Comparison of ENCODE assay signal across 21 cellular contexts in the genomic region with DNA sequence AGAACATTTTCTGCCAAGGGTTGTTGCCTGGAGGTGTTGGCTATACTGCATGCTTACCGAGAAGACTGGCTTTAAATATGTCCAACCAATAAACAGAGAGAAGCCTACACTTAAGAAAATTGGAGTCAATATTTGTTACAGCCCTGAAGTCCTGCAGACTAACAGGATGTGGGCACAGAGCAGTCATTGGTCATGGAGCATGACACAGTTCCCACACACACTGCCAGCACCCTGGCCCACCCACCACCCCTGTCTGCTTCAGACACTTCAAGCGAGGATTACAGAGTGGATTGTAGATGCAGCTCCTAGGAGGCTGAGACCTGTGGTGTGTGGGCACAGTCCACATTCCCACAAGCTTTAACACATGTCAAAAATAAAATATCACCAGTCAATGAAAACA. TPM values are rescaled to one million over a fixed set of nuclear protein-coding genes. Genes with fewer than 3 reads are reported as not detected.
DNase-seq lines count a peak whose midpoint lies in the region; ATAC-seq and TF ChIP-seq lines count a peak whose summit lies in the region.
"Had no signal": no experiment of that assay in that cellular context is flagged by ENCODE, and none has a peak within 500 bp of the region (broad histone marks: within the 10 kb centered on the region; RNA-seq: fewer than 3 reads in every experiment).

No MANE protein-coding gene starts in this region.

- POLR2A ChIA-PET in activated CD4-positive, alpha-beta T cell treated with anti-CD3 and anti-CD28 coated beads for 36 hours (lab: Charles Lee) = no interaction called here

- H3K4me1 Mint-ChIP-seq in activated CD4-positive, alpha-beta T cell treated with anti-CD3 and anti-CD28 coated beads for 36 hours = peaks cover 17% of the 10 kb centered on the region
- peaks cover 9% of the 10 kb centered on the region for H3K4me1 Mint-ChIP-seq in activated T-helper 2 cell treated with anti-CD3 and anti-CD28 coated beads, Interferon-gamma antibody, Interleukin-2, Interleukin-4, amounts not matched to agents 10 μg/mL and 5 μg/mL and 100 μg/mL, durations not matched to agents 14 hours and 24 hours and 36 hours (ENCODE audit: low read depth)

- H3K27ac Mint-ChIP-seq in activated CD4-positive, alpha-beta T cell treated with anti-CD3 and anti-CD28 coated beads for 36 hours = no peak overlapping the region
- H3K27ac Mint-ChIP-seq in activated T-helper 2 cell treated with anti-CD3 and anti-CD28 coated beads, Interferon-gamma antibody, Interleukin-2, Interleukin-4, amounts not matched to agents 10 μg/mL and 5 μg/mL and 100 μg/mL, durations not matched to agents 14 hours and 24 hours and 36 hours = no peak overlapping the region
- H3K27ac Mint-ChIP-seq: dendritic cell treated with granulocyte-macrophage colony-stimulating factor and Interleukin-4, amounts not matched to agents 40 ng/mL and 50 ng/mL, for 4 days; neural progenitor cell had no signal

- H3K4me1 ChIP-seq in colonic mucosa = no peaks in the 10 kb centered on the region
- H3K4me1 ChIP-seq: neural progenitor cell, Peyer's patch had no signal

- H3K27ac ChIP-seq in colonic mucosa = no peak overlapping the region
- H3K27ac ChIP-seq: neural progenitor cell, Peyer's patch had no signal

- peak; percentile 6 for DNase-seq in activated CD4-positive, alpha-beta T cell treated with anti-CD3 and anti-CD28 coated beads for 36 hours
- no peak for DNase-seq in activated CD4-positive, alpha-beta T cell treated with anti-CD3 and anti-CD28 coated beads for 4 hours
- peak; percentile 58 for DNase-seq in NCI-H69 (lab: John Stamatoyannopoulos, UW)
- peak; percentile 14 for DNase-seq in fibroblast of mammary gland (ENCODE audit: low read depth)
- no peak for DNase-seq in stimulated activated naive CD8-positive, alpha-beta T cell treated with anti-CD3 and anti-CD28 coated beads, Interleukin-15, Interleukin-2, amounts not matched to agents 100 U/mL and 50 U/mL, for 24 hours
- DNase-seq in colonic mucosa = no peak
- no peak for DNase-seq in activated T-helper 2 cell treated with anti-CD3 and anti-CD28 coated beads, Interferon-gamma antibody, Interleukin-2, Interleukin-4, amounts not matched to agents 10 μg/mL and 5 μg/mL and 100 μg/mL, durations not matched to agents 14 hours and 24 hours and 36 hours (ENCODE audit: low spot score)
- no peak for DNase-seq in activated naive CD4-positive, alpha-beta T cell treated with Interleukin-2 at 50 U/mL for 16 hours
- DNase-seq: activated naive CD4-positive, alpha-beta T cell; activated T-cell treated with anti-CD3 and anti-CD28 coated beads, Interleukin-2, amount 50 U/mL, for 4 hours; AML-193; amniotic stem cell; H7; islet precursor cell; NCI-H1105; NCI-H2107; Peyer's patch; stimulated activated CD8-positive, alpha-beta memory T cell treated with anti-CD3 and anti-CD28 coated beads, Interleukin-4, amount 100 ng/mL, for 48 hours; substantia nigra had no signal

- intact Hi-C loops in activated CD4-positive, alpha-beta T cell treated with anti-CD3 and anti-CD28 coated beads for 36 hours (cut with DNase I, micrococcal nuclease) = no loop called here
- intact Hi-C loops in colonic mucosa (cut with DNase I) = no loop called here
- intact Hi-C loops in activated T-helper 2 cell treated with anti-CD3 and anti-CD28 coated beads, Interferon-gamma antibody, Interleukin-2, Interleukin-4, amounts not matched to agents 10 μg/mL and 5 μg/mL and 100 μg/mL, durations not matched to agents 14 hours and 24 hours and 36 hours (cut with micrococcal nuclease) = no loop called here

- no peak overlapping the region for H3K4me3 Mint-ChIP-seq in activated CD4-positive, alpha-beta T cell treated with anti-CD3 and anti-CD28 coated beads for 36 hours
- no peak overlapping the region for H3K4me3 Mint-ChIP-seq in activated T-helper 2 cell treated with anti-CD3 and anti-CD28 coated beads, Interferon-gamma antibody, Interleukin-2, Interleukin-4, amounts not matched to agents 10 μg/mL and 5 μg/mL and 100 μg/mL, durations not matched to agents 14 hours and 24 hours and 36 hours (ENCODE audit: low read depth)
- H3K4me3 Mint-ChIP-seq: activated T-cell treated with anti-CD3 and anti-CD28 coated beads, Interleukin-2, amount 50 U/mL, for 4 hours; dendritic cell treated with granulocyte-macrophage colony-stimulating factor and Interleukin-4, amounts not matched to agents 40 ng/mL and 50 ng/mL, for 4 days; neural progenitor cell had no signal

- no peak overlapping the region for H3K9ac ChIP-seq in colonic mucosa (ENCODE audit: low read depth in 2 of 2, low read length in 2 of 2)
- H3K9ac ChIP-seq: neural progenitor cell had no signal

- H3K9me3 ChIP-seq in colonic mucosa = no peaks in the 10 kb centered on the region
- H3K9me3 ChIP-seq: Peyer's patch had no signal

- no peaks in the 10 kb centered on the region for H3K27me3 ChIP-seq in colonic mucosa
- H3K27me3 ChIP-seq: neural progenitor cell, Peyer's patch had no signal

- no peaks in the 10 kb centered on the region for H3K27me3 Mint-ChIP-seq in activated CD4-positive, alpha-beta T cell treated with anti-CD3 and anti-CD28 coated beads for 36 hours
- peaks cover 12% of the 10 kb centered on the region for H3K27me3 Mint-ChIP-seq in activated T-helper 2 cell treated with anti-CD3 and anti-CD28 coated beads, Interferon-gamma antibody, Interleukin-2, Interleukin-4, amounts not matched to agents 10 μg/mL and 5 μg/mL and 100 μg/mL, durations not matched to agents 14 hours and 24 hours and 36 hours (ENCODE audit: low read depth)

- no peaks in the 10 kb centered on the region for H3K36me3 Mint-ChIP-seq in activated CD4-positive, alpha-beta T cell treated with anti-CD3 and anti-CD28 coated beads for 36 hours (ENCODE audit: low read depth)
- H3K36me3 Mint-ChIP-seq in activated T-helper 2 cell treated with anti-CD3 and anti-CD28 coated beads, Interferon-gamma antibody, Interleukin-2, Interleukin-4, amounts not matched to agents 10 μg/mL and 5 μg/mL and 100 μg/mL, durations not matched to agents 14 hours and 24 hours and 36 hours (ENCODE audit: low read depth) = no peaks in the 10 kb centered on the region
- H3K36me3 Mint-ChIP-seq: neural progenitor cell had no signal

- H3K4me3 ChIP-seq in fibroblast of mammary gland (ENCODE audit: control insufficient read depth, low read depth, low read length) (no peak overlapping the region), colonic mucosa (no peak overlapping the region)
- H3K4me3 ChIP-seq: neural progenitor cell, Peyer's patch had no signal

- H3K36me3 ChIP-seq in colonic mucosa = no peaks in the 10 kb centered on the region
- H3K36me3 ChIP-seq: neural progenitor cell, Peyer's patch had no signal

- TF ChIP-seq CTCF in fibroblast of mammary gland (conservative IDR thresholded peaks at IDR 0.05; ENCODE audit: control insufficient read depth, insufficient read depth, low read depth, low read length) = no peak
- no peak for TF ChIP-seq CTCF in colonic mucosa (IDR thresholded peaks at IDR 0.05)

- H3K9me3 Mint-ChIP-seq in activated CD4-positive, alpha-beta T cell treated with anti-CD3 and anti-CD28 coated beads for 36 hours (ENCODE audit: low read depth) = no peaks in the 10 kb centered on the region
- no peaks in the 10 kb centered on the region for H3K9me3 Mint-ChIP-seq in activated T-helper 2 cell treated with anti-CD3 and anti-CD28 coated beads, Interferon-gamma antibody, Interleukin-2, Interleukin-4, amounts not matched to agents 10 μg/mL and 5 μg/mL and 100 μg/mL, durations not matched to agents 14 hours and 24 hours and 36 hours
- H3K9me3 Mint-ChIP-seq: activated T-cell treated with anti-CD3 and anti-CD28 coated beads, Interleukin-2, amount 50 U/mL, for 4 hours; dendritic cell treated with granulocyte-macrophage colony-stimulating factor and Interleukin-4, amounts not matched to agents 40 ng/mL and 50 ng/mL, for 4 days; neural progenitor cell had no signal

- no peak for ATAC-seq in activated CD4-positive, alpha-beta T cell treated with anti-CD3 and anti-CD28 coated beads for 36 hours
- ATAC-seq in stimulated activated naive CD8-positive, alpha-beta T cell treated with anti-CD3 and anti-CD28 coated beads, Interleukin-15, Interleukin-2, amounts not matched to agents 100 U/mL and 50 U/mL, for 24 hours = peak; percentile 14

- CTCF ChIA-PET in activated CD4-positive, alpha-beta T cell treated with anti-CD3 and anti-CD28 coated beads for 36 hours (lab: Charles Lee) = no interaction called here

RNA-seq across cellular contexts. Expression of a gene that starts 21.0 kb away (rescaled TPM):
- total RNA-seq in activated CD4-positive, alpha-beta T cell treated with anti-CD3 and anti-CD28 coated beads for 36 hours = under 1 TPM; 0.63 to 0.98 TPM
- total RNA-seq in colonic mucosa = 1 to 10 TPM; 1.6 to 2.7 TPM
- 0.25 TPM in 1 of 2 replicates, not detected in the other for total RNA-seq in activated T-helper 2 cell treated with anti-CD3 and anti-CD28 coated beads, Interferon-gamma antibody, Interleukin-2, Interleukin-4, amounts not matched to agents 10 μg/mL and 5 μg/mL and 100 μg/mL, durations not matched to agents 14 hours and 24 hours and 36 hours

Comparison
In these comparisons a context has a peak if more than half of its experiments do, and no peak if none do; other contexts are left out.
1. DNase-seq: peak in activated CD4-positive, alpha-beta T cell treated with anti-CD3 and anti-CD28 coated beads for 36 hours (single experiment), NCI-H69 (single experiment) and fibroblast of mammary gland (single experiment); none in activated CD4-positive, alpha-beta T cell treated with anti-CD3 and anti-CD28 coated beads for 4 hours (0 of 2), stimulated activated naive CD8-positive, alpha-beta T cell treated with anti-CD3 and anti-CD28 coated beads, Interleukin-15, Interleukin-2, amounts not matched to agents 100 U/mL and 50 U/mL, for 24 hours (single experiment), colonic mucosa (single experiment), activated T-helper 2 cell treated with anti-CD3 and anti-CD28 coated beads, Interferon-gamma antibody, Interleukin-2, Interleukin-4, amounts not matched to agents 10 μg/mL and 5 μg/mL and 100 μg/mL, durations not matched to agents 14 hours and 24 hours and 36 hours (single experiment) and activated naive CD4-positive, alpha-beta T cell treated with Interleukin-2 at 50 U/mL for 16 hours (single experiment).